In genomic region chr2:101677657-101678056, GRCh38 we compare ENCODE assay signal across 29 cellular contexts.
"Had no signal": no experiment of that assay in that cellular context is flagged by ENCODE, and none has a peak within 500 bp of the region (broad histone marks: within the 10 kb centered on the region; RNA-seq: fewer than 3 reads in every experiment).

No MANE protein-coding gene starts in this region.

- H3K9me3 ChIP-seq: breast epithelium, esophagus muscularis mucosa, pancreas, thyroid gland, upper lobe of right lung had no signal

- H3K9me3 Mint-ChIP-seq: activated naive CD8-positive, alpha-beta T cell treated with anti-CD3 and anti-CD28 coated beads for 36 hours; central memory CD8-positive, alpha-beta T cell; effector memory CD8-positive, alpha-beta T cell; stimulated activated naive CD8-positive, alpha-beta T cell treated with anti-CD3 and anti-CD28 coated beads, Interleukin-15, Interleukin-2, amounts not matched to agents 100 ng/mL and 50 ng/mL, for 24 hours had no signal

- H3K27me3 Mint-ChIP-seq: activated naive CD8-positive, alpha-beta T cell treated with anti-CD3 and anti-CD28 coated beads for 36 hours; activated T-cell treated with anti-CD3 and anti-CD28 coated beads, Interleukin-2, amount 50 U/mL, for 24 hours; central memory CD8-positive, alpha-beta T cell; stimulated activated naive CD8-positive, alpha-beta T cell treated with anti-CD3 and anti-CD28 coated beads, Interleukin-15, Interleukin-2, amounts not matched to agents 100 ng/mL and 50 ng/mL, for 24 hours had no signal

- H3K4me3 ChIP-seq: breast epithelium, dorsolateral prefrontal cortex, esophagus muscularis mucosa, pancreas, psoas muscle, right atrium auricular region, thyroid gland, upper lobe of right lung had no signal

- H3K4me1 Mint-ChIP-seq: central memory CD8-positive, alpha-beta T cell had no signal

- DNase-seq: activated CD4-positive, CD25-positive, alpha-beta regulatory T cell treated with anti-CD3 and anti-CD28 coated beads, Interleukin-2, amount 50 U/mL, for 72 hours; activated CD8-positive, alpha-beta memory T cell treated with anti-CD3 and anti-CD28 coated beads for 24 hours; activated CD8-positive, alpha-beta memory T cell treated with anti-CD3 and anti-CD28 coated beads, Interleukin-2, amount 50 U/mL, for 4 hours; activated naive CD4-positive, alpha-beta T cell treated with Interleukin-2 at 50 U/mL for 16 hours; activated naive CD8-positive, alpha-beta T cell treated with anti-CD3 and anti-CD28 coated beads for 36 hours; activated T-cell treated with anti-CD3 and anti-CD28 coated beads, Interleukin-2, amount 50 U/mL, for 24 hours; amniotic stem cell; dorsolateral prefrontal cortex; effector memory CD8-positive, alpha-beta T cell; head of caudate nucleus; hypothalamus; left ventricle myocardium superior; mammary epithelial cell; nephron progenitor cell; pancreas; psoas muscle; stimulated activated CD4-positive, alpha-beta T cell treated with anti-CD3 and anti-CD28 coated beads, Interleukin-4, amount 100 ng/mL, for 24 hours; substantia nigra; T1000; thyroid gland; upper lobe of right lung had no signal

- H3K27me3 ChIP-seq: breast epithelium, dorsolateral prefrontal cortex, esophagus muscularis mucosa, pancreas, right atrium auricular region, thyroid gland, upper lobe of right lung had no signal

- H3K36me3 Mint-ChIP-seq: activated naive CD8-positive, alpha-beta T cell treated with anti-CD3 and anti-CD28 coated beads for 36 hours had no signal

- H3K4me1 ChIP-seq: breast epithelium, esophagus muscularis mucosa, pancreas, psoas muscle, right atrium auricular region, thyroid gland, upper lobe of right lung had no signal

- ATAC-seq: effector memory CD8-positive, alpha-beta T cell; left ventricle myocardium superior; pancreas; psoas muscle; upper lobe of right lung had no signal

- H3K4me3 Mint-ChIP-seq: activated naive CD8-positive, alpha-beta T cell treated with anti-CD3 and anti-CD28 coated beads for 36 hours; activated T-cell treated with anti-CD3 and anti-CD28 coated beads, Interleukin-2, amount 50 U/mL, for 24 hours; central memory CD8-positive, alpha-beta T cell; effector memory CD8-positive, alpha-beta T cell; nephron progenitor cell; stimulated activated naive CD8-positive, alpha-beta T cell treated with anti-CD3 and anti-CD28 coated beads, Interleukin-15, Interleukin-2, amounts not matched to agents 100 ng/mL and 50 ng/mL, for 24 hours; T-helper 1 cell treated with Interleukin-12 subunit alpha and Interleukin-12 subunit beta and Interleukin-4 antibody, amounts not matched to agents 30 μg/mL and 1 μg/mL, for 36 hours had no signal

- H3K27ac Mint-ChIP-seq: activated naive CD8-positive, alpha-beta T cell treated with anti-CD3 and anti-CD28 coated beads for 36 hours; activated T-cell treated with anti-CD3 and anti-CD28 coated beads, Interleukin-2, amount 50 U/mL, for 24 hours; effector memory CD8-positive, alpha-beta T cell; nephron progenitor cell; stimulated activated naive CD8-positive, alpha-beta T cell treated with anti-CD3 and anti-CD28 coated beads, Interleukin-15, Interleukin-2, amounts not matched to agents 100 ng/mL and 50 ng/mL, for 24 hours; T-helper 1 cell treated with Interleukin-12 subunit alpha and Interleukin-12 subunit beta and Interleukin-4 antibody, amounts not matched to agents 30 μg/mL and 1 μg/mL, for 36 hours had no signal

- FAIRE-seq: colon, pancreas had no signal

- H3K36me3 ChIP-seq: breast epithelium, esophagus muscularis mucosa, pancreas, right atrium auricular region, thyroid gland, upper lobe of right lung had no signal

- H3K27ac ChIP-seq: breast epithelium, dorsolateral prefrontal cortex, esophagus muscularis mucosa, pancreas, psoas muscle, right atrium auricular region, thyroid gland, upper lobe of right lung, VCaP had no signal
